Comparison of ENCODE assay signal across 9 cellular contexts in the genomic region with DNA sequence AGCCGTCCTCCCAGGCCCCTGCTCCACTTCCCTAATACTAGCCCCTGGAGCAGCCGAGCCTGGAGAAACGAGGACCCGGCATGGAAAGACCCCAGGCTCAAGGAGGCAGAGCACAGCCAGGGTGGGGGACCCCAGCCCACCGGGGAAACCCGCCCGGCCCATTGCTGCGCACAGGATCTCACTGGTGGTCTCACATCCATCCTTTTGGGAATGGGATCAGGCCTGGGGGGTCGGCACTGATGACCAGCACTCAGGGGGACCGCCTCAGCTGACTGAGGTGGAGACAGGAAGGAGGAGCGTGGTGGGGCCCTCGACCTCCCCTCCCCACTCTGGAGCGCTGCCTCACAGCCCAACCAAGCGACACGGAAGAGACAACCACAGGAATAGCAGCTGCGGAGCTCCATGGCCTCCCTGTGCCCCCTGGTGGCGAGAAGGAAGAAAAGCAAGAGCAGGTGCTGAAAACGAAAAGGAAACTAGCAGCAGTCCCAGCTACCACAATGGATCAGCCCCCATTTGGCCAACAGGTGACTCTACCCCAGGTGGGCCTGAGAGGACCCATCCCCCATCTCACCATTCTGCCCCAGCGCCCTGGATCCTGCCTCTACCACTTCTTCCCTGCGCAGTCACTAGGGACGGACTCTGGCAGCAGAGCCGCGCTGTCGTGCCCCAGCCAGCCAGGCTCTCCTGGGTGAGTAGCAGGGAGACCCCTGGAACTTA. TPM values are rescaled to one million over a fixed set of nuclear protein-coding genes. Genes with fewer than 3 reads are reported as not detected.
DNase-seq lines count a peak whose midpoint lies in the region; ATAC-seq and TF ChIP-seq lines count a peak whose summit lies in the region.
"Not testable (repeated sequence)": the region's sequence is repeated elsewhere in the genome, so short reads cannot be mapped to it uniquely, and the experiment has no call there.
"Had no signal": no experiment of that assay in that cellular context is flagged by ENCODE, and none has a peak within 500 bp of the region (broad histone marks: within the 10 kb centered on the region; RNA-seq: fewer than 3 reads in every experiment).

No MANE protein-coding gene starts in this region.

- DNase-seq in EH (ENCODE audit: low read depth): peak; percentile 76
- peak; percentile 70 for DNase-seq in H4 (ENCODE audit: low spot score)
- DNase-seq in Kasumi-1 (lab: John Stamatoyannopoulos, UW): peak; percentile 34 to 47
- DNase-seq in RWPE1 (ENCODE audit: low spot score): peak; percentile 37
- peak; percentile 63 for DNase-seq in fibroblast of the aortic adventitia (ENCODE audit: low read depth)
- DNase-seq in nephron progenitor cell: peak; percentile 77
- DNase-seq in stomach: peak; percentile 68

- H3K36me3 Mint-ChIP-seq in activated T-helper 17 cell treated with anti-CD3 and anti-CD28 coated beads, Interleukin-2, amount 50 U/mL, for 72 hours (ENCODE audit: low read depth); nephron progenitor cell (ENCODE audit: low read depth): not testable (repeated sequence)

- H3K27ac ChIP-seq in RWPE1: peak overlapping the region; percentile 13
- not testable (repeated sequence) for H3K27ac ChIP-seq in stomach

- H3K27me3 Mint-ChIP-seq in activated T-helper 17 cell treated with anti-CD3 and anti-CD28 coated beads, Interleukin-2, amount 50 U/mL, for 72 hours: not testable (repeated sequence)
- peaks cover 71% of the 10 kb centered on the region for H3K27me3 Mint-ChIP-seq in nephron progenitor cell (ENCODE audit: low read depth, poor library complexity)

- H3K27ac Mint-ChIP-seq in activated T-helper 17 cell treated with anti-CD3 and anti-CD28 coated beads, Interleukin-2, amount 50 U/mL, for 72 hours: peak overlapping the region; percentile 26
- H3K27ac Mint-ChIP-seq in nephron progenitor cell: not testable (repeated sequence)

- not testable (repeated sequence) for TF ChIP-seq POLR2A in stomach (IDR thresholded peaks at IDR 0.05)

- TF ChIP-seq EP300 in stomach (IDR thresholded peaks at IDR 0.05): not testable (repeated sequence)

- not testable (repeated sequence) for H3K9me3 Mint-ChIP-seq in activated T-helper 17 cell treated with anti-CD3 and anti-CD28 coated beads, Interleukin-2, amount 50 U/mL, for 72 hours; nephron progenitor cell

- POLR2A ChIA-PET in RWPE1 (lab: Yijun Ruan, JAX; ENCODE audit: low non-redundant PET): not testable (repeated sequence)

- H3K36me3 ChIP-seq in stomach: not testable (repeated sequence)

- H3K4me1 Mint-ChIP-seq in activated T-helper 17 cell treated with anti-CD3 and anti-CD28 coated beads, Interleukin-2, amount 50 U/mL, for 72 hours; nephron progenitor cell: not testable (repeated sequence)

- H3K27me3 ChIP-seq in stomach: peaks cover 0 to 11% (median 3%) of the 10 kb centered on the region in 3 donors

- not testable (repeated sequence) for H3K9me3 ChIP-seq in stomach

- intact Hi-C loops in stomach (cut with DNase I; ENCODE audit: low total_unique reads): loop anchor here (10.0 kb wide), 1 partner anchor 250 kb away; no protein-coding TSS in a partner anchor

- 16 to 37% (median 22%) methylated on average over 16 to 24 of the region's 24 CpGs for WGBS in stomach, 5 donors

- CTCF ChIA-PET in RWPE1 (lab: Yijun Ruan, JAX): interaction anchor here (0.6 to 4.5 kb wide), 10 partner anchors 9 to 552 kb away, joined by 3 to 34 read pairs (median 4); partner anchors contain the start of gene RUFY4

- peaks cover 6 to 25% (median 17%) of the 10 kb centered on the region in 4 donors for H3K4me1 ChIP-seq in stomach

- peak overlapping the region; percentile 49 for H3K4me3 Mint-ChIP-seq in activated T-helper 17 cell treated with anti-CD3 and anti-CD28 coated beads, Interleukin-2, amount 50 U/mL, for 72 hours
- H3K4me3 Mint-ChIP-seq in nephron progenitor cell: peak overlapping the region; percentile 71

- peak; percentile 87 for ATAC-seq in activated T-helper 17 cell treated with anti-CD3 and anti-CD28 coated beads, Interleukin-2, amount 50 U/mL, for 72 hours (replicated peaks)

- TF ChIP-seq CTCF in RWPE1 (conservative IDR thresholded peaks at IDR 0.05; ENCODE audit: low read depth) (peak; percentile 74), fibroblast of the aortic adventitia (IDR thresholded peaks at IDR 0.05; ENCODE audit: insufficient read depth, low read length) (peak; percentile 73), nephron progenitor cell (IDR thresholded peaks at IDR 0.05) (peak; percentile 72), stomach (IDR thresholded peaks at IDR 0.05) (peak in 5 of 7 experiments; percentile 28 to 79 (median 56))

- H3K4me3 ChIP-seq in fibroblast of the aortic adventitia (ENCODE audit: low read depth, low read length): not testable (repeated sequence)
- H3K4me3 ChIP-seq in stomach: peak overlapping the region; percentile 16 to 40 (median 24)

RNA-seq across cellular contexts. Expression of gene TNS1, which starts 31.9 kb away (rescaled TPM):
- total RNA-seq in H4 (2014; rRNA removed; shearing (Covaris generic)): 0.45 and 0.74 TPM in 2 replicates
- 10 to 100 TPM in 1 of 2 donors, 1 to 10 TPM in 1; 4.4 to 44.9 TPM for total RNA-seq in activated T-helper 17 cell treated with anti-CD3 and anti-CD28 coated beads, Interleukin-2, amount 50 U/mL, for 72 hours
- 54.5 and 116 TPM in 2 replicates for total RNA-seq in fibroblast of the aortic adventitia (ENCODE audit: low replicate concordance)
- total RNA-seq in stomach: 100 to 1,000 TPM; 145 to 682 (median 198) TPM
- polyA plus RNA-seq in stomach: 10 to 100 TPM; 18.5 to 44.9 (median 33.2) TPM

RNA-seq across cellular contexts. Expression of gene RUFY4, which starts 34.4 kb away (rescaled TPM):
- not detected in 2 replicates for total RNA-seq in H4 (2014; rRNA removed; shearing (Covaris generic))
- total RNA-seq in activated T-helper 17 cell treated with anti-CD3 and anti-CD28 coated beads, Interleukin-2, amount 50 U/mL, for 72 hours: 1 to 10 TPM in 1 of 2 donors, under 1 TPM in 1; 0.19 to 2.4 TPM
- total RNA-seq in fibroblast of the aortic adventitia (ENCODE audit: low replicate concordance) (not detected in 2 replicates), stomach (not detected)
- under 1 TPM in 2 of 3 donors, not detected in 1; 0.12 to 0.43 TPM for polyA plus RNA-seq in stomach
- total RNA-seq: activated CD8-positive, alpha-beta memory T cell treated with anti-CD3 and anti-CD28 coated beads for 36 hours had no signal
